2 cellular contexts compared by ENCODE assay signal in the genomic region with DNA sequence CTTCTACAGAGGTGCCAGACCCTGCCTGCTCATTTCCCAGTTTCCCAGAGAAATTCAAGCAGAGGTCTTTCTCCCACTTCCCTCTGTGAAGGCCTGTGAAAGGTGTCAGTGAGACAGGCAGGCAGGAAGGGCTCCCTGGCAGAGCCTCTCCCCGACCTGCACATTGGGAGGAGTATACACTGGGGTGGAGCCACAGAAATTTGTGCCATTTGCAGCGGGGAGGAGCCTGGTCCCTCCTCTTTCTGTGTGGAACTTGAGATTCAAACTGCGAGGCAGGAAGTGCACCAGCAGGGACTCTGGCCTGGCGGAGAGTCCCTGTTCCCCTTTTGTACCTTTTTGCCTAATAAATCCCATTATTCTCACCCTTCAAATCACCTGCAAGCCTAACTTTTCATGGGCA.
A peak's percentile ranks its signal among the peaks of the same experiment; 100 is the strongest.
TF ChIP-seq lines count a peak whose summit lies in the region.

No MANE protein-coding gene starts in this region.

TF ChIP-seq in A549, 52 proteins besides CTCF, POLR2A, EP300 and RAD21 (continued from another document):
- TF ChIP-seq CBX2 (IDR thresholded peaks at IDR 0.05; ENCODE audit: borderline replicate concordance, low read depth) (no peak), RNF2 (IDR thresholded peaks at IDR 0.05; ENCODE audit: borderline replicate concordance, low read depth) (no peak), E2F6 (IDR thresholded peaks at IDR 0.05; ENCODE audit: borderline replicate concordance, low read depth) (no peak), NPAS2 (CRISPR knock-in tag; IDR thresholded peaks at IDR 0.05; ENCODE audit: borderline replicate concordance) (no peak), KDM1A (IDR thresholded peaks at IDR 0.05; ENCODE audit: low read depth) (no peak), RFX5 (IDR thresholded peaks at IDR 0.05) (no peak), HOXB5 (CRISPR knock-in tag; IDR thresholded peaks at IDR 0.05) (no peak), GATA3 (IDR thresholded peaks at IDR 0.05; ENCODE audit: borderline replicate concordance) (no peak), EHF (CRISPR knock-in tag; IDR thresholded peaks at IDR 0.05) (no peak), NFE2L2 (conservative IDR thresholded peaks at IDR 0.05; ENCODE audit: low read length) (no peak), ATOH8 (CRISPR knock-in tag; IDR thresholded peaks at IDR 0.05; ENCODE audit: low read depth) (no peak), USF2 (IDR thresholded peaks at IDR 0.05) (no peak), ZC3H11A (IDR thresholded peaks at IDR 0.05) (no peak), HOXA7 (CRISPR knock-in tag; IDR thresholded peaks at IDR 0.05) (no peak), HOXB13 (CRISPR knock-in tag; IDR thresholded peaks at IDR 0.05; ENCODE audit: low read depth) (no peak)

TF ChIP-seq in GM12878, 131 proteins besides CTCF, POLR2A, EP300 and RAD21 (continued from another document):
- TF ChIP-seq NR2C2 (IDR thresholded peaks at IDR 0.05; ENCODE audit: borderline replicate concordance, control insufficient read depth, insufficient read length, low read depth) (no peak), POU2F2 (IDR thresholded peaks at IDR 0.05; ENCODE audit: borderline replicate concordance, low read depth, low read length) (no peak), SPI1 (IDR thresholded peaks at IDR 0.05; ENCODE audit: borderline replicate concordance, insufficient read depth, low read depth, low read length) (peak; percentile 78), ETV6 (conservative IDR thresholded peaks at IDR 0.05 in 1 of 2, IDR thresholded peaks at IDR 0.05 in 1 of 2; ENCODE audit: borderline replicate concordance in 1 of 2, low read depth in 1 of 2) (no peak)
